26 cellular contexts compared by ENCODE assay signal in the genomic region with DNA sequence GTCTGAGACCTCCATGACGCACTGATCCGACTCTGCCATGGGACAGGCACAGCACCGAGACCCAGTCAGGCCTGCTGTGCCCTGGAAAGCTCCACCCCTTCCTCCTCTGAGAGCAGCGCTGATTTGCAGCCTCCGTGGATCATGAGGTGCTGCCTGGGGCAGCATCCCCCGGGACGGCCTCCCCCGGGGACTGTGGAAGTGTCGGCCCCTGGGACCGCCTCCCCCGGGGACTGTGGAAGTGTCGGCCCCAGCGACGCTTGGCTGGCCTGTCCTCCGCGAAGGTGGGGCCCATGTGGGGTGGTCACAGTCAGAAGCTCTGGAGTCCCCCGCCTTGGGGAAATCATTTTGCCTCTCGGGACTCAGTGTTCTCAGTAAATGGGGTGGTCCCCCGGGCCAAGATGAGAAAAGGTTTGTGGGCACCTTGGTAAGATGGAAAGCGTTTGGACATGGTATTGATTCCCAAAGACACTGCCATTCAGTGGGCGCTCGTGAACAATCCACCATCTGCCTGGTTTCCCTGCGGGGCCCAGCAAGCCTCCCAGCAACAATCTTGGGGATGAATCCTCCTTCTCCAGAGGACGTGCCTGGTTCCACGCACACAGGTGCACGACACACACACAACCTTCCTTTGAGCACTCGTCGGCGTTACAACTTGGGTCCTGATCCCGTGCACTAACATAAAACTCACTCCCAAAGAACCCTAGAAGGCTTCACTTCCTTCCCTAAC. TPM values are rescaled to one million over a fixed set of nuclear protein-coding genes. Genes with fewer than 3 reads are reported as not detected.
DNase-seq lines count a peak whose midpoint lies in the region; ATAC-seq, FAIRE-seq and TF ChIP-seq lines count a peak whose summit lies in the region.
"Had no signal": no experiment of that assay in that cellular context is flagged by ENCODE, and none has a peak within 500 bp of the region (broad histone marks: within the 10 kb centered on the region; RNA-seq: fewer than 3 reads in every experiment).

No MANE protein-coding gene starts in this region.

- peak; percentile 16 for DNase-seq in activated T-cell treated with anti-CD3 and anti-CD28 coated beads, Interleukin-2, amount 50 U/mL, for 24 hours
- DNase-seq in activated T-cell treated with anti-CD3 and anti-CD28 coated beads for 4 hours (no peak), GM12878 (ENCODE audit: low read depth, low spot score) (no peak), osteocyte (ENCODE audit: extremely low spot score, unreplicated experiment) (peak; percentile 70), type B pancreatic cell (ENCODE audit: extremely low spot score, unreplicated experiment) (peak; percentile 65), T1000 (lab: John Stamatoyannopoulos, UW) (no peak)
- DNase-seq: AML-193; CD4-positive, alpha-beta T cell; NCI-H1048; NCI-H1417; NCI-H1694; NCI-H2081; NCI-H2227 treated with DMSO at 0.1 percent for 48 hours; NCI-H526 treated with DMSO at 0.1 percent for 48 hours; Right ventricle myocardium superior; RPMI8226 had no signal

- no peaks in the 10 kb centered on the region; the same call in 2 of the 3 replicates for H3K9me3 ChIP-seq in GM12878 (replicated peaks; ENCODE audit: control insufficient read depth, insufficient read depth, low read length)
- H3K9me3 ChIP-seq: A549, SJSA1 had no signal

- no peak overlapping the region for H3K4me3 ChIP-seq in GM12878
- H3K4me3 ChIP-seq: A549; BLaER1 treated with 17β-estradiol and CSF1 and Interleukin-3, amounts not matched to agents 10 nM and 100 nM; SJSA1 had no signal

- in situ Hi-C loops in GM12878 (cut with MboI) = no loop called here

- BruUV-seq in GM12878 (replicated peaks; lab: Mats Ljungman, UMichigan) = no TSS peak

- no peak for TF ChIP-seq POLR2A in GM12878 (IDR thresholded peaks at IDR 0.05; ENCODE audit: low read depth, low read length)

- RAD21 ChIA-PET in GM12878 (lab: Charles Lee; ENCODE audit: unreplicated experiment) = no interaction called here

- no peaks in the 10 kb centered on the region for H3K4me1 Mint-ChIP-seq in activated T-cell treated with anti-CD3 and anti-CD28 coated beads, Interleukin-2, amount 50 U/mL, for 24 hours (ENCODE audit: low read depth)
- H3K4me1 Mint-ChIP-seq in osteocyte (ENCODE audit: unreplicated experiment) = no peaks in the 10 kb centered on the region
- H3K4me1 Mint-ChIP-seq in type B pancreatic cell (ENCODE audit: unreplicated experiment) = no peaks in the 10 kb centered on the region

- no peak overlapping the region for H3K27ac ChIP-seq in GM12878 (ENCODE audit: control insufficient read depth, insufficient read depth)
- H3K27ac ChIP-seq: A549; BLaER1 treated with 17β-estradiol and CSF1 and Interleukin-3, amounts not matched to agents 10 nM and 100 nM; SJSA1 had no signal

- ATAC-seq in GM12878 (no peak), GM18520 (IDR thresholded peaks at IDR 0.05; ENCODE audit: unreplicated experiment) (no peak), HG02852 (IDR thresholded peaks at IDR 0.05; ENCODE audit: unreplicated experiment) (no peak)
- ATAC-seq: A549 had no signal

- no peak for TF ChIP-seq EP300 in GM12878 (IDR thresholded peaks at IDR 0.05; ENCODE audit: borderline replicate concordance in 1 of 2, control insufficient read depth in 1 of 2, low read depth in 2 of 2, low read length in 2 of 2)

- no peak for TF ChIP-seq CTCF in GM12878 (IDR thresholded peaks at IDR 0.05 in 2 of 3, conservative IDR thresholded peaks at IDR 0.05 in 1 of 3; ENCODE audit: control insufficient read depth in 2 of 3, extremely low read depth in 1 of 3, insufficient read depth in 1 of 3, low read depth in 3 of 3, low read length in 3 of 3)
- no peak for TF ChIP-seq CTCF in osteocyte (IDR thresholded peaks at IDR 0.05)
- no peak for TF ChIP-seq CTCF in type B pancreatic cell (conservative IDR thresholded peaks at IDR 0.05)

- no peaks in the 10 kb centered on the region for H3K9me3 Mint-ChIP-seq in activated T-cell treated with anti-CD3 and anti-CD28 coated beads, Interleukin-2, amount 50 U/mL, for 24 hours
- H3K9me3 Mint-ChIP-seq in osteocyte (ENCODE audit: unreplicated experiment) (no peaks in the 10 kb centered on the region), type B pancreatic cell (no peaks in the 10 kb centered on the region)
- H3K9me3 Mint-ChIP-seq: CD4-positive, alpha-beta T cell had no signal

- no peaks in the 10 kb centered on the region for H3K27me3 Mint-ChIP-seq in activated T-cell treated with anti-CD3 and anti-CD28 coated beads, Interleukin-2, amount 50 U/mL, for 24 hours
- H3K27me3 Mint-ChIP-seq in osteocyte (ENCODE audit: unreplicated experiment) = no peaks in the 10 kb centered on the region
- peaks cover 3% of the 10 kb centered on the region for H3K27me3 Mint-ChIP-seq in type B pancreatic cell
- H3K27me3 Mint-ChIP-seq: CD4-positive, alpha-beta T cell had no signal

- no peaks in the 10 kb centered on the region for H4K20me1 ChIP-seq in GM12878 (ENCODE audit: control insufficient read depth, insufficient read depth)
- H4K20me1 ChIP-seq: BLaER1 treated with 17β-estradiol and CSF1 and Interleukin-3, amounts not matched to agents 10 nM and 100 nM had no signal

- CTCF ChIA-PET in GM12878 (lab: Yijun Ruan, JAX) = no interaction called here

- no peaks in the 10 kb centered on the region for H3K79me2 ChIP-seq in GM12878 (ENCODE audit: control insufficient read depth, insufficient read depth, low read length)

- no peak for FAIRE-seq in GM12878 (lab: Jason Lieb, UNC)
- FAIRE-seq: A549, D721Med, G401.6, H54 had no signal

- H3K9ac ChIP-seq in GM12878 (ENCODE audit: control insufficient read depth, insufficient read depth, low read length) = no peak overlapping the region
- H3K9ac ChIP-seq: BLaER1 treated with 17β-estradiol and CSF1 and Interleukin-3, amounts not matched to agents 10 nM and 100 nM had no signal

- WGBS in GM12878 (ENCODE audit: insufficient coverage, insufficient replicate concordance, low lambda C conversion rate, missing lambda C conversion rate) = 22% methylated on average over 30 of the region's 30 CpGs

- no peak overlapping the region for H3K4me3 Mint-ChIP-seq in activated T-cell treated with anti-CD3 and anti-CD28 coated beads, Interleukin-2, amount 50 U/mL, for 24 hours
- H3K4me3 Mint-ChIP-seq in osteocyte (ENCODE audit: unreplicated experiment) (no peak overlapping the region), type B pancreatic cell (no peak overlapping the region)
- H3K4me3 Mint-ChIP-seq: CD4-positive, alpha-beta T cell had no signal

- no peaks in the 10 kb centered on the region for H3K27me3 ChIP-seq in GM12878 (replicated peaks in 1 of 2; ENCODE audit: control insufficient read depth in 2 of 2, insufficient read depth in 2 of 2, low read length in 1 of 2)
- H3K27me3 ChIP-seq: BLaER1 treated with 17β-estradiol and CSF1 and Interleukin-3, amounts not matched to agents 10 nM and 100 nM; SJSA1 had no signal

- no peaks in the 10 kb centered on the region for H3K36me3 Mint-ChIP-seq in activated T-cell treated with anti-CD3 and anti-CD28 coated beads, Interleukin-2, amount 50 U/mL, for 24 hours (ENCODE audit: low read depth)
- H3K36me3 Mint-ChIP-seq in osteocyte (ENCODE audit: unreplicated experiment) = no peaks in the 10 kb centered on the region
- H3K36me3 Mint-ChIP-seq in type B pancreatic cell = no peaks in the 10 kb centered on the region

- no peaks in the 10 kb centered on the region for H3K4me1 ChIP-seq in GM12878 (ENCODE audit: control insufficient read depth, insufficient read depth, low read length)
- H3K4me1 ChIP-seq: A549, SJSA1 had no signal

- SMC1A ChIA-PET in GM12878 (lab: Charles Lee; ENCODE audit: uncharacterized antibody, unreplicated experiment) = interaction anchor here (0.7 kb wide), 1 partner anchor 102 kb away, joined by 3 read pairs; no protein-coding TSS in a partner anchor

- intact Hi-C loops in GM12878 (cut with micrococcal nuclease; ENCODE audit: unreplicated experiment) = no loop called here

- H3K27ac Mint-ChIP-seq in activated T-cell treated with anti-CD3 and anti-CD28 coated beads, Interleukin-2, amount 50 U/mL, for 24 hours = no peak overlapping the region
- H3K27ac Mint-ChIP-seq in osteocyte (ENCODE audit: unreplicated experiment) (no peak overlapping the region), type B pancreatic cell (no peak overlapping the region)
- H3K27ac Mint-ChIP-seq: CD4-positive, alpha-beta T cell had no signal

- no peaks in the 10 kb centered on the region for H3K36me3 ChIP-seq in GM12878 (ENCODE audit: control insufficient read depth in 2 of 2, insufficient read depth in 2 of 2, low read length in 1 of 2)
- H3K36me3 ChIP-seq: BLaER1 treated with 17β-estradiol and CSF1 and Interleukin-3, amounts not matched to agents 10 nM and 100 nM; SJSA1 had no signal

- POLR2A ChIA-PET in GM12878 (lab: Charles Lee) = no interaction called here

- H3K4me2 ChIP-seq in GM12878 (ENCODE audit: control insufficient read depth, insufficient read depth) = no peak overlapping the region
- H3K4me2 ChIP-seq: A549 had no signal

- no peak overlapping the region for H2AFZ ChIP-seq in GM12878 (ENCODE audit: control insufficient read depth, low read depth, low read length)

- no peak for TF ChIP-seq RAD21 in GM12878 (IDR thresholded peaks at IDR 0.05; ENCODE audit: insufficient read depth, low read depth, low read length)

RNA-seq across cellular contexts. Expression of a gene that starts 3.0 kb away (rescaled TPM):
- not detected in 2 replicates for total RNA-seq in GM12878 (2013; cell fraction: nucleolus; rRNA removed)
- total RNA-seq in GM12878 (2014; rRNA removed) (not detected in 2 replicates), GM12878 (2014; rRNA removed; fragmentation: Illumina TruSeq; extraction: Trizol) (not detected in 2 replicates), GM12878 (2021) (not detected in 2 replicates), osteocyte (not detected in 2 replicates), type B pancreatic cell (ENCODE audit: low replicate concordance) (5.2 and 11.3 TPM in 2 replicates)
- not detected for polyA plus RNA-seq in GM12878 (2011; ENCODE audit: low read depth)
- polyA plus RNA-seq in GM12878 (2011; rRNA removed) (0.24 and 0.56 TPM in 2 replicates), GM12878 (2014; fragmentation: Illumina TruSeq; extraction: Trizol) (not detected in 2 replicates), GM12878 (2014; fragmentation: Nextera tagmentation; extraction: Ambion mirVana) (not detected), GM12878 (2014; rRNA removed) (not detected in 2 replicates), GM12878 (2016; fragmentation: Nextera tagmentation; extraction: Ambion mirVana) (not detected)
- polyA plus RNA-seq in GM12878 (2011; cell fraction: cytosol; rRNA removed) = 0.37 and 0.45 TPM in 2 replicates
- polyA plus RNA-seq in GM12878 (2011; cell fraction: nucleus; rRNA removed) = 0.28 TPM in 1 of 2 replicates, not detected in the other
- polyA plus RNA-seq in GM12878 (2012) = not detected in 2 replicates
- not detected in 2 replicates for polyA minus RNA-seq in GM12878 (2011; rRNA and poly(A)+ RNA removed)
- not detected in 2 replicates for polyA minus RNA-seq in GM12878 (2011; cell fraction: cytosol; rRNA and poly(A)+ RNA removed)
- polyA minus RNA-seq in GM12878 (2011; cell fraction: nucleus; rRNA and poly(A)+ RNA removed) = not detected in 2 replicates
- total RNA-seq: CD4-positive, alpha-beta T cell; NCI-H460; Right ventricle myocardium superior; SJSA1 had no signal
- polyA plus RNA-seq: A549 had no signal

RNA-seq across cellular contexts. Expression of a gene that starts 18.6 kb away (rescaled TPM):
- not detected in 2 replicates for total RNA-seq in GM12878 (2013; cell fraction: nucleolus; rRNA removed)
- not detected in 2 replicates for total RNA-seq in GM12878 (2014; rRNA removed)
- not detected in 2 replicates for total RNA-seq in GM12878 (2014; rRNA removed; fragmentation: Illumina TruSeq; extraction: Trizol)
- 0.40 TPM in 1 of 2 replicates, not detected in the other for total RNA-seq in GM12878 (2021)
- not detected for polyA plus RNA-seq in GM12878 (2011; ENCODE audit: low read depth)
- not detected in 2 replicates for polyA plus RNA-seq in GM12878 (2011; rRNA removed)
- polyA plus RNA-seq in GM12878 (2011; cell fraction: cytosol; rRNA removed) = not detected in 2 replicates
- polyA plus RNA-seq in GM12878 (2011; cell fraction: nucleus; rRNA removed) = not detected in 2 replicates
- not detected in 2 replicates for polyA plus RNA-seq in GM12878 (2012)
- polyA plus RNA-seq in GM12878 (2014; fragmentation: Illumina TruSeq; extraction: Trizol) = not detected in 2 replicates
- under 1 TPM in 1 of 2 experiments, not detected in 1; 0.13 TPM for polyA plus RNA-seq in GM12878 (2014; fragmentation: Nextera tagmentation; extraction: Ambion mirVana)
- 0.24 TPM in 1 of 2 replicates, not detected in the other for polyA plus RNA-seq in GM12878 (2014; rRNA removed)
- not detected for polyA plus RNA-seq in GM12878 (2016; fragmentation: Nextera tagmentation; extraction: Ambion mirVana)
- not detected in 2 replicates for polyA minus RNA-seq in GM12878 (2011; rRNA and poly(A)+ RNA removed)
- polyA minus RNA-seq in GM12878 (2011; cell fraction: cytosol; rRNA and poly(A)+ RNA removed) = not detected in 2 replicates
- not detected in 2 replicates for polyA minus RNA-seq in GM12878 (2011; cell fraction: nucleus; rRNA and poly(A)+ RNA removed)
- total RNA-seq in osteocyte = not detected in 2 replicates
- total RNA-seq in type B pancreatic cell (ENCODE audit: low replicate concordance) = 42.6 and 136 TPM in 2 replicates
- total RNA-seq: CD4-positive, alpha-beta T cell; NCI-H460; Right ventricle myocardium superior; SJSA1 had no signal

RNA-seq across cellular contexts. Expression of a gene that starts 32.6 kb away (rescaled TPM):
- not detected in 2 replicates for total RNA-seq in GM12878 (2013; cell fraction: nucleolus; rRNA removed)
- not detected in 2 replicates for total RNA-seq in GM12878 (2014; rRNA removed)
- not detected in 2 replicates for total RNA-seq in GM12878 (2014; rRNA removed; fragmentation: Illumina TruSeq; extraction: Trizol)
- 0.74 TPM in 1 of 2 replicates, not detected in the other for total RNA-seq in GM12878 (2021)
- polyA plus RNA-seq in GM12878 (2011; ENCODE audit: low read depth) = not detected
- polyA plus RNA-seq in GM12878 (2011; rRNA removed) = not detected in 2 replicates
- not detected in 2 replicates for polyA plus RNA-seq in GM12878 (2011; cell fraction: cytosol; rRNA removed)
- not detected in 2 replicates for polyA plus RNA-seq in GM12878 (2011; cell fraction: nucleus; rRNA removed)
- not detected in 2 replicates for polyA plus RNA-seq in GM12878 (2012)
- polyA plus RNA-seq in GM12878 (2014; fragmentation: Illumina TruSeq; extraction: Trizol) = not detected in 2 replicates
- polyA plus RNA-seq in GM12878 (2014; fragmentation: Nextera tagmentation; extraction: Ambion mirVana) = not detected
- not detected in 2 replicates for polyA plus RNA-seq in GM12878 (2014; rRNA removed)
- polyA plus RNA-seq in GM12878 (2016; fragmentation: Nextera tagmentation; extraction: Ambion mirVana) = not detected
- polyA minus RNA-seq in GM12878 (2011; rRNA and poly(A)+ RNA removed) = not detected in 2 replicates
- polyA minus RNA-seq in GM12878 (2011; cell fraction: cytosol; rRNA and poly(A)+ RNA removed) = not detected in 2 replicates
- polyA minus RNA-seq in GM12878 (2011; cell fraction: nucleus; rRNA and poly(A)+ RNA removed) = not detected in 2 replicates
- total RNA-seq in osteocyte = 46.1 and 50.3 TPM in 2 replicates
- total RNA-seq in type B pancreatic cell (ENCODE audit: low replicate concordance) = 31.5 and 183 TPM in 2 replicates
- total RNA-seq: CD4-positive, alpha-beta T cell; NCI-H460; SJSA1 had no signal

RNA-seq across cellular contexts. Expression of a gene that starts 48.1 kb away (rescaled TPM):
- total RNA-seq in GM12878 (2013; cell fraction: nucleolus; rRNA removed) = 4.1 and 4.2 TPM in 2 replicates
- total RNA-seq in GM12878 (2014; rRNA removed) (0.65 and 1.4 TPM in 2 replicates), GM12878 (2014; rRNA removed; fragmentation: Illumina TruSeq; extraction: Trizol) (0.63 and 0.83 TPM in 2 replicates), GM12878 (2021) (0.90 and 1.2 TPM in 2 replicates), osteocyte (not detected in 2 replicates), type B pancreatic cell (ENCODE audit: low replicate concordance) (0.74 and 1.3 TPM in 2 replicates)
- polyA plus RNA-seq in GM12878 (2011; ENCODE audit: low read depth) = 13.4 TPM
- polyA plus RNA-seq in GM12878 (2011; rRNA removed) (not detected in 2 replicates), GM12878 (2014; fragmentation: Illumina TruSeq; extraction: Trizol) (0.17 and 0.51 TPM in 2 replicates), GM12878 (2014; fragmentation: Nextera tagmentation; extraction: Ambion mirVana) (1 to 10 TPM in 1 of 2 experiments, under 1 TPM in 1; 0.82 to 1.5 TPM), GM12878 (2014; rRNA removed) (0.51 and 1.3 TPM in 2 replicates), GM12878 (2016; fragmentation: Nextera tagmentation; extraction: Ambion mirVana) (under 1 TPM; 0.56 to 0.59 TPM)
- polyA plus RNA-seq in GM12878 (2011; cell fraction: cytosol; rRNA removed) = 0.03 TPM in 1 of 2 replicates, not detected in the other
- 0.13 TPM in 1 of 2 replicates, not detected in the other for polyA plus RNA-seq in GM12878 (2011; cell fraction: nucleus; rRNA removed)
- 16.4 and 22.8 TPM in 2 replicates for polyA plus RNA-seq in GM12878 (2012)
- polyA minus RNA-seq in GM12878 (2011; rRNA and poly(A)+ RNA removed) = 0.10 TPM in 1 of 2 replicates, not detected in the other
- 1.6 TPM in 1 of 2 replicates, not detected in the other for polyA minus RNA-seq in GM12878 (2011; cell fraction: cytosol; rRNA and poly(A)+ RNA removed)
- polyA minus RNA-seq in GM12878 (2011; cell fraction: nucleus; rRNA and poly(A)+ RNA removed) = not detected in 2 replicates
- total RNA-seq: Right ventricle myocardium superior had no signal

RNA-seq across cellular contexts. Expression of a gene that starts 55.9 kb away (rescaled TPM):
- total RNA-seq in GM12878 (2013; cell fraction: nucleolus; rRNA removed) = 1.8 and 1.9 TPM in 2 replicates
- total RNA-seq in GM12878 (2014; rRNA removed) (0.05 and 0.17 TPM in 2 replicates), GM12878 (2014; rRNA removed; fragmentation: Illumina TruSeq; extraction: Trizol) (0.05 and 0.13 TPM in 2 replicates), GM12878 (2021) (0.27 and 0.28 TPM in 2 replicates), osteocyte (not detected in 2 replicates), type B pancreatic cell (ENCODE audit: low replicate concordance) (not detected in 2 replicates)
- polyA plus RNA-seq in GM12878 (2011; ENCODE audit: low read depth) = 0.16 TPM
- polyA plus RNA-seq in GM12878 (2011; rRNA removed) (0.16 and 0.33 TPM in 2 replicates), GM12878 (2014; fragmentation: Illumina TruSeq; extraction: Trizol) (0.17 and 0.21 TPM in 2 replicates), GM12878 (2014; fragmentation: Nextera tagmentation; extraction: Ambion mirVana) (under 1 TPM in 1 of 2 experiments, not detected in 1; 0.04 TPM), GM12878 (2014; rRNA removed) (0.20 and 0.23 TPM in 2 replicates), GM12878 (2016; fragmentation: Nextera tagmentation; extraction: Ambion mirVana) (under 1 TPM; 0.26 to 0.39 TPM)
- 0.36 and 0.57 TPM in 2 replicates for polyA plus RNA-seq in GM12878 (2011; cell fraction: cytosol; rRNA removed)
- polyA plus RNA-seq in GM12878 (2011; cell fraction: nucleus; rRNA removed) = 1.8 and 2.2 TPM in 2 replicates
- polyA plus RNA-seq in GM12878 (2012) = 0.26 and 0.59 TPM in 2 replicates
- 0.72 TPM in 1 of 2 replicates, not detected in the other for polyA minus RNA-seq in GM12878 (2011; rRNA and poly(A)+ RNA removed)
- 0.73 TPM in 1 of 2 replicates, not detected in the other for polyA minus RNA-seq in GM12878 (2011; cell fraction: cytosol; rRNA and poly(A)+ RNA removed)
- 0.73 and 0.86 TPM in 2 replicates for polyA minus RNA-seq in GM12878 (2011; cell fraction: nucleus; rRNA and poly(A)+ RNA removed)
- total RNA-seq: HT-29, NCI-H460, Right ventricle myocardium superior, SJSA1 had no signal
- polyA plus RNA-seq: A549 had no signal

Comparison
In these comparisons a context has a peak if more than half of its experiments do, and no peak if none do; other contexts are left out.
1. DNase-seq: peak in activated T-cell treated with anti-CD3 and anti-CD28 coated beads, Interleukin-2, amount 50 U/mL, for 24 hours (single experiment), osteocyte (single experiment) and type B pancreatic cell (single experiment); none in activated T-cell treated with anti-CD3 and anti-CD28 coated beads for 4 hours (single experiment), GM12878 (single experiment) and T1000 (single experiment).
2. RNA of a gene that starts 18.6 kb away (total RNA-seq): 42.6 to 136 TPM in type B pancreatic cell; 0.40 TPM in GM12878 and not detected in osteocyte; every median in the first group is over 10 times any median in the second.
3. RNA of a gene that starts 32.6 kb away (total RNA-seq): 46.1 to 50.3 TPM in osteocyte and 31.5 to 183 TPM in type B pancreatic cell; 0.74 TPM in GM12878; every median in the first group is over 10 times any median in the second.